ENCODE assay signal across 8 cellular contexts in genomic region chr19:2578911-2579677, GRCh38.
A peak's percentile ranks its signal among the peaks of the same experiment; 100 is the strongest.
DNase-seq lines count a peak whose midpoint lies in the region; ATAC-seq and TF ChIP-seq lines count a peak whose summit lies in the region.

No MANE protein-coding gene starts in this region.

- peak overlapping the region in 1 of 3 donors; percentile 93 for H3K27ac Mint-ChIP-seq in CD4-positive, CD25-positive, alpha-beta regulatory T cell
- no peak overlapping the region for H3K27ac Mint-ChIP-seq in activated naive CD8-positive, alpha-beta T cell

- H3K36me3 ChIP-seq in CD4-positive, CD25-positive, alpha-beta regulatory T cell (ENCODE audit: control insufficient read depth, insufficient read depth, low read length), result no peaks in the 10 kb centered on the region
- H3K36me3 ChIP-seq in HUES48 (ENCODE audit: control insufficient read depth, insufficient read depth, low read length) (no peaks in the 10 kb centered on the region), SK-N-SH (replicated peaks in 1 of 2; ENCODE audit: control insufficient read depth in 1 of 2, insufficient read depth in 2 of 2, low read length in 1 of 2) (no peaks in the 10 kb centered on the region), neuron (ENCODE audit: insufficient read depth, low read length) (no peaks in the 10 kb centered on the region)

- peak; percentile 84 for TF ChIP-seq RAD21 in SK-N-SH (IDR thresholded peaks at IDR 0.05; ENCODE audit: low read length)

- DNase-seq in CD4-positive, CD25-positive, alpha-beta regulatory T cell, result peak; percentile 48 to 82 (median 59)
- DNase-seq in SK-N-SH (peak; percentile 90), globus pallidus (ENCODE audit: low spot score) (peak; percentile 75), superior temporal gyrus (ENCODE audit: extremely low spot score) (peak; percentile 75)

- peak in 1 of 2 experiments; percentile 85; a peak in 2 of 4 replicates for TF ChIP-seq EP300 in SK-N-SH (IDR thresholded peaks at IDR 0.05; ENCODE audit: borderline replicate concordance in 1 of 2, low read depth in 1 of 2, low read length in 1 of 2)

- ATAC-seq in CD4-positive, CD25-positive, alpha-beta regulatory T cell (ENCODE audit: low read depth in 2 of 2), result peak; percentile 62 to 64
- no peak for ATAC-seq in HG03139 (IDR thresholded peaks at IDR 0.05; ENCODE audit: unreplicated experiment)

- H3K36me3 Mint-ChIP-seq in CD4-positive, CD25-positive, alpha-beta regulatory T cell, result no peaks in the 10 kb centered on the region
- H3K36me3 Mint-ChIP-seq in activated naive CD8-positive, alpha-beta T cell, result peaks cover 4% of the 10 kb centered on the region

- peak overlapping the region; percentile 82; the same call in 1 of the 2 replicates for H2AFZ ChIP-seq in SK-N-SH (ENCODE audit: low read depth)
- peak overlapping the region; percentile 96 for H2AFZ ChIP-seq in neuron (ENCODE audit: low read depth, low read length)

- POLR2A ChIA-PET in SK-N-SH (lab: Yijun Ruan, JAX), result interaction anchor here (2.9 kb wide), 1 partner anchor 103 kb away, joined by 15 read pairs; the partner anchor contains the start of gene GADD45B

- peak; percentile 90 for TF ChIP-seq CTCF in SK-N-SH (IDR thresholded peaks at IDR 0.05)

- H3K4me1 Mint-ChIP-seq in CD4-positive, CD25-positive, alpha-beta regulatory T cell, result peaks cover 0 to 11% (median under 1%) of the 10 kb centered on the region in 4 donors
- H3K4me1 Mint-ChIP-seq in activated naive CD8-positive, alpha-beta T cell (ENCODE audit: low read depth), result peaks cover 3% of the 10 kb centered on the region

- H3K4me3 Mint-ChIP-seq in CD4-positive, CD25-positive, alpha-beta regulatory T cell, result peak overlapping the region in 2 of 4 donors; percentile 52 to 60
- H3K4me3 Mint-ChIP-seq in activated naive CD8-positive, alpha-beta T cell, result peak overlapping the region; percentile 49

- H3K9me2 ChIP-seq in SK-N-SH, result no peaks in the 10 kb centered on the region

- H3K9me3 ChIP-seq in CD4-positive, CD25-positive, alpha-beta regulatory T cell (ENCODE audit: control insufficient read depth in 2 of 2, low read length in 2 of 2), result peaks cover 0 to 17% of the 10 kb centered on the region in 2 experiments
- H3K9me3 ChIP-seq in HUES48 (ENCODE audit: control insufficient read depth, insufficient read depth, low read length), result no peaks in the 10 kb centered on the region
- H3K9me3 ChIP-seq in SK-N-SH, result no peaks in the 10 kb centered on the region
- H3K9me3 ChIP-seq in neuron (ENCODE audit: low read length), result peaks cover 3% of the 10 kb centered on the region

- 1% methylated on average over 16 of the region's 46 CpGs for WGBS in SK-N-SH (ENCODE audit: low lambda C conversion rate)

- H3K27me3 Mint-ChIP-seq in CD4-positive, CD25-positive, alpha-beta regulatory T cell, result peaks cover 16% of the 10 kb centered on the region
- no peaks in the 10 kb centered on the region for H3K27me3 Mint-ChIP-seq in activated naive CD8-positive, alpha-beta T cell

- peaks cover 0 to 11% (median 0%) of the 10 kb centered on the region in 7 donors for H3K9me3 Mint-ChIP-seq in CD4-positive, CD25-positive, alpha-beta regulatory T cell
- no peaks in the 10 kb centered on the region for H3K9me3 Mint-ChIP-seq in activated naive CD8-positive, alpha-beta T cell (ENCODE audit: low read depth)

- peaks cover 8% of the 10 kb centered on the region for H3K4me1 ChIP-seq in CD4-positive, CD25-positive, alpha-beta regulatory T cell (ENCODE audit: control insufficient read depth, insufficient read depth, low read length, poor library complexity, severe bottlenecking)
- peaks cover 17% of the 10 kb centered on the region for H3K4me1 ChIP-seq in HUES48 (ENCODE audit: control insufficient read depth, insufficient read depth, low read length)
- peaks cover 7 to 12% of the 10 kb centered on the region in 2 experiments; a peak in 3 of 4 replicates for H3K4me1 ChIP-seq in SK-N-SH (ENCODE audit: control insufficient read depth in 1 of 2, insufficient read depth in 2 of 2, low read depth in 1 of 2, low read length in 1 of 2)
- peaks cover 11% of the 10 kb centered on the region for H3K4me1 ChIP-seq in neuron (ENCODE audit: insufficient read depth, low read length)

- H3F3A ChIP-seq in SK-N-SH (replicated peaks; ENCODE audit: insufficient read depth), result peaks cover 26% of the 10 kb centered on the region

- H3K27ac ChIP-seq in CD4-positive, CD25-positive, alpha-beta regulatory T cell (ENCODE audit: insufficient read depth, low read length, poor library complexity, severe bottlenecking), result no peak overlapping the region
- peak overlapping the region; percentile 87 for H3K27ac ChIP-seq in HUES48 (ENCODE audit: low read depth, low read length)
- H3K27ac ChIP-seq in SK-N-SH (ENCODE audit: low read depth in 2 of 2, low read length in 1 of 2), result peak overlapping the region; percentile 74 to 86

- peak overlapping the region; percentile 99 for H3K4me2 ChIP-seq in SK-N-SH

- no peak overlapping the region; the same call in 1 of the 2 replicates for H3K9ac ChIP-seq in HUES48 (ENCODE audit: low read depth, low read length)
- peak overlapping the region; percentile 59 for H3K9ac ChIP-seq in SK-N-SH

- no peaks in the 10 kb centered on the region for H3K27me3 ChIP-seq in CD4-positive, CD25-positive, alpha-beta regulatory T cell (ENCODE audit: control insufficient read depth, insufficient read depth, low read length)
- H3K27me3 ChIP-seq in HUES48 (ENCODE audit: control insufficient read depth, insufficient read depth, low read length), result no peaks in the 10 kb centered on the region; the same call in 1 of the 2 replicates
- no peaks in the 10 kb centered on the region for H3K27me3 ChIP-seq in SK-N-SH (ENCODE audit: insufficient read depth)
- H3K27me3 ChIP-seq in neuron (ENCODE audit: insufficient read depth, low read length), result no peaks in the 10 kb centered on the region

- CTCF ChIA-PET in SK-N-SH (lab: Yijun Ruan, JAX), result interaction anchor here (0.6 to 4.9 kb wide), 47 partner anchors 9 to 151 kb away, joined by 3 to 57 read pairs (median 4); partner anchors contain the start of genes GADD45B and TIMM13

- H4K20me1 ChIP-seq in SK-N-SH (ENCODE audit: insufficient read depth), result no peaks in the 10 kb centered on the region

- H3K4me3 ChIP-seq in CD4-positive, CD25-positive, alpha-beta regulatory T cell (ENCODE audit: low read depth, low read length), result no peak overlapping the region
- H3K4me3 ChIP-seq in HUES48 (ENCODE audit: low read depth, low read length), result peak overlapping the region; percentile 61
- H3K4me3 ChIP-seq in SK-N-SH (ENCODE audit: low read depth in 2 of 2, low read length in 1 of 2), result peak overlapping the region; percentile 46 to 75
- H3K4me3 ChIP-seq in neuron (ENCODE audit: low read length), result peak overlapping the region; percentile 51

- peaks cover 5% of the 10 kb centered on the region; the same call in 1 of the 2 replicates for H3K79me2 ChIP-seq in SK-N-SH (ENCODE audit: insufficient read depth)

TF ChIP-seq in SK-N-SH, 30 proteins besides CTCF, POLR2A, EP300 and RAD21 (continues in another document):
- TF ChIP-seq PBX3 (IDR thresholded peaks at IDR 0.05) (peak; percentile 66), MAX (IDR thresholded peaks at IDR 0.05; ENCODE audit: low read depth) (peak; percentile 62), GABPA (IDR thresholded peaks at IDR 0.05; ENCODE audit: low read depth) (no peak), MEF2A (IDR thresholded peaks at IDR 0.05; ENCODE audit: borderline replicate concordance, low read depth) (no peak), RCOR1 (IDR thresholded peaks at IDR 0.05; ENCODE audit: low read length) (no peak; the same call in 1 of the 2 replicates), FOXJ3 (CRISPR knock-in tag; IDR thresholded peaks at IDR 0.05) (peak; percentile 19; the same call in 1 of the 2 replicates), FOXM1 (IDR thresholded peaks at IDR 0.05; ENCODE audit: low read depth) (peak; percentile 78), JUND (IDR thresholded peaks at IDR 0.05) (no peak; the same call in 1 of the 2 replicates), TCF12 (IDR thresholded peaks at IDR 0.05) (peak; percentile 76), NFIC (IDR thresholded peaks at IDR 0.05; ENCODE audit: borderline replicate concordance) (peak; percentile 88), USF1 (IDR thresholded peaks at IDR 0.05; ENCODE audit: borderline replicate concordance, low read depth) (peak; percentile 70), TAF1 (IDR thresholded peaks at IDR 0.05; ENCODE audit: borderline replicate concordance, low read depth, low read length) (0 out of 2 replicates have a peak, but pooled peaks have one; percentile 36), YY1 (IDR thresholded peaks at IDR 0.05; ENCODE audit: low read depth) (no peak; the same call in 1 of the 2 replicates), FOSL2 (IDR thresholded peaks at IDR 0.05; ENCODE audit: borderline replicate concordance, low read depth) (no peak), SMC3 (IDR thresholded peaks at IDR 0.05; ENCODE audit: low read depth, low read length) (peak; percentile 89), RXRA (IDR thresholded peaks at IDR 0.05; ENCODE audit: borderline replicate concordance, low read depth) (peak; percentile 90; the same call in 1 of the 2 replicates), TEAD4 (IDR thresholded peaks at IDR 0.05; ENCODE audit: borderline replicate concordance, insufficient read depth) (peak; percentile 95), MXI1 (IDR thresholded peaks at IDR 0.05; ENCODE audit: low read depth, low read length) (0 out of 2 replicates have a peak, but pooled peaks have one; percentile 15), RFX5 (IDR thresholded peaks at IDR 0.05; ENCODE audit: low read length) (no peak; the same call in 1 of the 2 replicates)
